ENCODE assay signal across 33 cellular contexts in genomic region chr7:3378390-3379120, GRCh38.
"Had no signal": no experiment of that assay in that cellular context is flagged by ENCODE, and none has a peak within 500 bp of the region (broad histone marks: within the 10 kb centered on the region; RNA-seq: fewer than 3 reads in every experiment).

No MANE protein-coding gene starts in this region.

- H3K27ac ChIP-seq: Peyer's patch, VCaP had no signal

- H3K4me1 ChIP-seq: Peyer's patch had no signal

- H3K4me3 ChIP-seq: K562, Peyer's patch had no signal

- DNase-seq: activated CD4-positive, alpha-beta memory T cell treated with anti-CD3 and anti-CD28 coated beads, Interleukin-2, amount 10 ng/mL, durations not matched to agents 7 days and 5 days; activated CD4-positive, alpha-beta T cell treated with anti-CD3 and anti-CD28 coated beads for 1 hour; activated CD4-positive, alpha-beta T cell treated with anti-CD3 and anti-CD28 coated beads for 48 hours; activated CD4-positive, CD25-positive, alpha-beta regulatory T cell; activated CD8-positive, alpha-beta memory T cell treated with anti-CD3 and anti-CD28 coated beads for 24 hours; activated CD8-positive, alpha-beta memory T cell treated with anti-CD3 and anti-CD28 coated beads, Interleukin-2, amount 10 ng/mL, durations not matched to agents 7 days and 5 days; activated CD8-positive, alpha-beta memory T cell treated with anti-CD3 and anti-CD28 coated beads, Interleukin-2, amount 50 U/mL, for 48 hours; activated effector memory CD4-positive, alpha-beta T cell treated with Interleukin-2 at 50 U/mL for 16 hours; activated naive CD4-positive, alpha-beta T cell treated with anti-CD3 and anti-CD28 coated beads, Interleukin-2, amount 10 ng/mL, durations not matched to agents 7 days and 5 days; activated naive CD8-positive, alpha-beta T cell treated with anti-CD3 and anti-CD28 coated beads, Interleukin-2, amount 50 U/mL, for 24 hours; activated T-cell treated with anti-CD3 and anti-CD28 coated beads, Interleukin-2, amount 50 U/mL, for 48 hours; anterior cingulate cortex; caudate nucleus; NCI-H1092 treated with DMSO at 0.1 percent for 48 hours; NCI-H1417; NCI-H146; NCI-H187 treated with DMSO at 0.1 percent for 48 hours; NCI-H2081; NCI-H2171 treated with DMSO at 0.1 percent for 48 hours; NCI-H2227 treated with DMSO at 0.1 percent for 48 hours; NCI-H446; NCI-H510A treated with DMSO at 0.1 percent for 48 hours; NCI-H69; NK-92 treated with Interleukin-12 subunit alpha and Interleukin-12 subunit beta, amount 100 ng/mL, for 24 hours; Peyer's patch; RPMI8226; SW 1271; T-helper 1 cell; T-helper 2 cell; T-helper 9 cell had no signal

- ATAC-seq: activated CD8-positive, alpha-beta memory T cell treated with anti-CD3 and anti-CD28 coated beads, Interleukin-2, amount 10 ng/mL, durations not matched to agents 7 days and 5 days; activated naive CD8-positive, alpha-beta T cell treated with anti-CD3 and anti-CD28 coated beads, Interleukin-2, amount 50 U/mL, for 24 hours; K562; Right ventricle myocardium inferior had no signal

- H3K36me3 ChIP-seq: Peyer's patch had no signal

- H3K27me3 ChIP-seq: Peyer's patch had no signal

- H3K9me3 ChIP-seq: Peyer's patch had no signal
